ENCODE assay signal across 10 cellular contexts in the genomic region with DNA sequence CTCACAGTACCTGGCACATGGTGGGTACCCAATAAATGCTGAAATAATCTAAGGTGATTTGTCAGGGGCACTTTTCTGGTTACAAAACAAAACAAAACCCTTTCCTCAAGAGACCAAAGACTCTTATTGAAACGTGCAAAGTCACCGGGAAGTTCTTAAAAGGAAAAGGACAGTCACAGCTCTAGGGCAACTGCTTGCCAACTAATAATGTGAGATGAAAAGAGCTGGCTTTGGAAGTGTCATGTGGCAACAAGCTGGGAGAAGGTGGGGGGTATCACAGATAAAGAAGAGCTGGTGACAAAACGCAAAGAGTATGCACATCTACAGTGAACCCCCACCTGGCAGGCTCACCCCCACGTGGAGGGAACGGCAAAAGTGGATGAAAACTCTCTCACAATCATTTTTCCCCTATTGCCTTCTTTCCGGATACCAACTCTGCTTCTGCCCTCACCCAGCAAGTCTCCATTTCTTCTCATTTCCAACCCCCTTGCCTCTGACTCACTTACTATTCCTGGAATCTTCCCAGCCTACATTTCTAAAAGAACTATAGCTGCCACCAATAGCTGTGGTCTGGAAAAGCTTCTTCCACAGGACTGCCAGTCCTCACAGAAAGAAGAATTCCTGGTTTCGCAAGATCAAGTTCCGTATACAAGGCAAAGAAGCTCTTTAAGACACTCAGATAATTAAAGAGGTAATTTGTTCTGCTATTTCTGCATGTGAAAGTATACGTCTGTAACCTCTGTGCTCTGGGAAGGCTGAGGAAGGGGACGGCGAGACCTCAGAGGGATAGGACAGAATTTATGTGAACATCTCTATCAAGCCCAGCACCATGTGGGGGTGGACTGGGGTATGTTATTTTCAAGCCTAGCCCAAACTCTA. TPM values are rescaled to one million over a fixed set of nuclear protein-coding genes. Genes with fewer than 3 reads are reported as not detected.
DNase-seq lines count a peak whose midpoint lies in the region; ATAC-seq and TF ChIP-seq lines count a peak whose summit lies in the region.
"Had no signal": no experiment of that assay in that cellular context is flagged by ENCODE, and none has a peak within 500 bp of the region (broad histone marks: within the 10 kb centered on the region; RNA-seq: fewer than 3 reads in every experiment).

No MANE protein-coding gene starts in this region.

- no peak for TF ChIP-seq CTCF in nephron (IDR thresholded peaks at IDR 0.05; ENCODE audit: unreplicated experiment in 3 of 3)

- no peaks in the 10 kb centered on the region for H3K27me3 ChIP-seq in ACC112 (ENCODE audit: insufficient read depth, low read length)
- H3K27me3 ChIP-seq in esophagus (ENCODE audit: control insufficient read depth in 1 of 2, insufficient read depth in 2 of 2, low read length in 2 of 2) = no peaks in the 10 kb centered on the region

- H3K4me1 Mint-ChIP-seq in nephron = no peaks in the 10 kb centered on the region

- H3K27me3 Mint-ChIP-seq in nephron (ENCODE audit: low read depth) = no peaks in the 10 kb centered on the region

- H3K9me3 Mint-ChIP-seq in nephron = no peaks in the 10 kb centered on the region
- H3K9me3 Mint-ChIP-seq: activated T-cell treated with anti-CD3 and anti-CD28 coated beads, Interleukin-2, amount 50 U/mL, for 4 hours had no signal

- no peak for ATAC-seq in GM18520 (IDR thresholded peaks at IDR 0.05; ENCODE audit: unreplicated experiment)
- ATAC-seq: activated T-cell treated with anti-CD3 and anti-CD28 coated beads, Interleukin-2, amount 50 U/mL, for 4 hours had no signal

- DNase-seq in MV-4-11 (lab: John Stamatoyannopoulos, UW) = peak; percentile 71
- DNase-seq in T-helper 2 cell = no peak
- DNase-seq in SHP77 (lab: John Stamatoyannopoulos, UW) = no peak
- no peak for DNase-seq in OCI-M1 (lab: John Stamatoyannopoulos, UW)
- DNase-seq: activated T-cell treated with anti-CD3 and anti-CD28 coated beads, Interleukin-2, amount 50 U/mL, for 4 hours; DMS79 treated with DMSO at 0.1 percent for 48 hours had no signal

- no peaks in the 10 kb centered on the region for H3K79me2 ChIP-seq in ACC112 (ENCODE audit: control insufficient read depth, insufficient read depth, low read length, unreplicated experiment)

- peaks cover 28% of the 10 kb centered on the region for H3K4me1 ChIP-seq in ACC112 (ENCODE audit: control insufficient read depth, insufficient read depth, low read length, unreplicated experiment)
- H3K4me1 ChIP-seq in esophagus (ENCODE audit: control insufficient read depth in 2 of 2, insufficient read depth in 2 of 2, low read length in 1 of 2) = peaks cover 0 to 19% of the 10 kb centered on the region in 2 donors

- H3K27ac ChIP-seq in ACC112 (ENCODE audit: low read depth, low read length) (peak overlapping the region; percentile 97), esophagus (ENCODE audit: low read depth in 2 of 2, low read length in 1 of 2) (peak overlapping the region; percentile 86 to 88)

- H3K36me3 Mint-ChIP-seq in nephron (ENCODE audit: low read depth) = peaks cover 63% of the 10 kb centered on the region

- H3K9me3 ChIP-seq in esophagus (ENCODE audit: control insufficient read depth in 2 of 2, insufficient read depth in 1 of 2, low read depth in 1 of 2, low read length in 1 of 2) = no peaks in the 10 kb centered on the region

- H3K4me3 ChIP-seq in ACC112 (ENCODE audit: low read depth, low read length) (peak overlapping the region; percentile 54), esophagus (ENCODE audit: low read depth in 1 of 2, low read length in 2 of 2) (no peak overlapping the region)

- no peak overlapping the region for H3K4me3 Mint-ChIP-seq in nephron
- H3K4me3 Mint-ChIP-seq: activated T-cell treated with anti-CD3 and anti-CD28 coated beads, Interleukin-2, amount 50 U/mL, for 4 hours had no signal

- peak overlapping the region in 2 of 3 experiments; percentile 25 to 50 for H3K27ac Mint-ChIP-seq in nephron

- H2AFZ ChIP-seq in ACC112 (ENCODE audit: low read length, unreplicated experiment) = peak overlapping the region; percentile 23

- H3K36me3 ChIP-seq in ACC112 (ENCODE audit: insufficient read depth, low read length) = peaks cover 33% of the 10 kb centered on the region
- peaks cover 0 to 14% of the 10 kb centered on the region in 2 donors for H3K36me3 ChIP-seq in esophagus (ENCODE audit: control insufficient read depth in 2 of 2, insufficient read depth in 2 of 2, low read length in 1 of 2)

- 37 to 52% methylated on average over 11 of the region's 11 CpGs for WGBS in esophagus, 2 donors

RNA-seq across cellular contexts. Expression of a gene that starts 21.8 kb away (rescaled TPM):
- 1 to 10 TPM; 1.2 to 1.4 TPM for polyA plus RNA-seq in esophagus

RNA-seq across cellular contexts. Expression of a gene that starts 57.3 kb away (rescaled TPM):
- polyA plus RNA-seq in esophagus = 10 to 100 TPM in 1 of 2 donors, 1 to 10 TPM in 1; 6.0 to 11.6 TPM
